In the genomic region with DNA sequence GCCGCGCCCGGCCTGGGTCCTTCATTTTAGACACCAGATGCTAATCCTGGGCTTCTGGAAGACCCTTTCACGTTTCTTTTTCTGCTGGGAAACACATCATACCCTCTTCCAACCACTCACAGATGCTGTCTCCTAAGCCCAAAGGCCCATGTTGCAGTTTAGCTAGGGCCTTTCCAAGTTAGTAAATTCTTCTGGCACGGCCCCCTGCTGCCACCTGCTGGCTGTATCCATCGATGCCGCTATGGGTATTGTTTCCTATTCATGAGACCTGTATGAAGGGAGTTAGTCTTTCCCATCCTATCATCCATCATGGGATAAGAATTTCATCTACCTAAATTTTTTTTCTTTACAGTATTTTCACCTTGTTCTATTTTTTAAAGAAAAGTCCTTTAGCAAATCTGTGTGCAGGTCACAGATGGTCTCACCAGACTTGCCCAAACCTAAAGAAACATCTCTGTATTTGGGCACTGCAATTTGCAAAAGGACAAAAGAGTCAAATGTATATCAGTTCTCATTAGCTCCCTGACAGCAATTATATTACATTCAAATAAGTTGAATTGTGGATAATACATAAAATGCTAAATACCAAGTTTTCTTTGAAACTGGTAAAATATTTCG, we compare ENCODE assay signal across 8 cellular contexts. TPM values are rescaled to one million over a fixed set of nuclear protein-coding genes. Genes with fewer than 3 reads are reported as not detected.
A peak's percentile ranks its signal among the peaks of the same experiment; 100 is the strongest.
DNase-seq lines count a peak whose midpoint lies in the region; ATAC-seq and TF ChIP-seq lines count a peak whose summit lies in the region.

No MANE protein-coding gene starts in this region.

- no peak overlapping the region for H3K4me3 ChIP-seq in BJ (ENCODE audit: low read depth, low read length)
- H3K4me3 ChIP-seq in WI38 (ENCODE audit: low read depth, low read length): no peak overlapping the region
- H3K4me3 ChIP-seq in breast epithelium: no peak overlapping the region
- no peak overlapping the region for H3K4me3 ChIP-seq in kidney epithelial cell (ENCODE audit: low read depth, low read length)

- H3K9me3 ChIP-seq in breast epithelium: no peaks in the 10 kb centered on the region

- intact Hi-C loops in breast epithelium (cut with DNase I; ENCODE audit: low total_unique reads): no loop called here

- CTCF ChIA-PET in BJ (lab: Yijun Ruan, JAX): interaction anchor here (0.6 to 4.6 kb wide), 13 partner anchors 23 to 415 kb away, joined by 3 to 54 read pairs (median 4); a partner anchor contains a TSS

- TF ChIP-seq CTCF in BJ (IDR thresholded peaks at IDR 0.05; ENCODE audit: insufficient read depth, low read depth, low read length) (peak; percentile 72), WI38 (IDR thresholded peaks at IDR 0.05; ENCODE audit: low read depth, low read length) (peak; percentile 79), breast epithelium (IDR thresholded peaks at IDR 0.05) (peak; percentile 39 to 63 (median 54)), kidney epithelial cell (IDR thresholded peaks at IDR 0.05; ENCODE audit: insufficient read depth, low read length, poor library complexity, severe bottlenecking) (peak; percentile 78)

- peak; percentile 76 for ATAC-seq in GM19438 (IDR thresholded peaks at IDR 0.05; ENCODE audit: low read depth, unreplicated experiment)
- no peak for ATAC-seq in GM19397 (IDR thresholded peaks at IDR 0.05; ENCODE audit: unreplicated experiment)

- POLR2A ChIA-PET in BJ (lab: Charles Lee): no interaction called here

- H3K4me1 ChIP-seq in breast epithelium: no peaks in the 10 kb centered on the region

- no peak for TF ChIP-seq POLR2A in breast epithelium (IDR thresholded peaks at IDR 0.05)

- H3K36me3 ChIP-seq in BJ (ENCODE audit: control insufficient read depth, insufficient read depth, low read length) (no peaks in the 10 kb centered on the region), breast epithelium (no peaks in the 10 kb centered on the region), kidney epithelial cell (ENCODE audit: control insufficient read depth, insufficient read depth, low read length) (no peaks in the 10 kb centered on the region)

- H3K27me3 ChIP-seq in BJ (ENCODE audit: control insufficient read depth, insufficient read depth, low read length): no peaks in the 10 kb centered on the region
- H3K27me3 ChIP-seq in breast epithelium: peaks cover 0 to 13% of the 10 kb centered on the region in 2 donors
- H3K27me3 ChIP-seq in kidney epithelial cell (ENCODE audit: control insufficient read depth, insufficient read depth, low read length): no peaks in the 10 kb centered on the region

- H3K27ac ChIP-seq in breast epithelium: no peak overlapping the region

- DNase-seq in BJ (ENCODE audit: low read depth): no peak
- DNase-seq in NCI-H2081 (lab: John Stamatoyannopoulos, UW): peak; percentile 57 to 70
- DNase-seq in breast epithelium (ENCODE audit: low spot score in 2 of 2): peak; percentile 68 to 72
- DNase-seq in kidney epithelial cell (ENCODE audit: low read depth): no peak
- DNase-seq in stimulated activated CD4-positive, alpha-beta T cell treated with anti-CD3 and anti-CD28 coated beads, Interleukin-2, amount 100 ng/mL, for 48 hours: peak; percentile 62 to 75

RNA-seq across cellular contexts. Expression of a gene that starts 37.8 kb away (rescaled TPM):
- polyA plus RNA-seq in BJ (2011; rRNA removed): 21.5 and 21.6 TPM in 2 replicates
- polyA minus RNA-seq in BJ (2011; rRNA and poly(A)+ RNA removed): 44.1 and 78.6 TPM in 2 replicates
- total RNA-seq in breast epithelium: 10 to 100 TPM in 2 of 3 donors, 1 to 10 TPM in 1; 1.6 to 28.1 (median 12.8) TPM
- 9.8 and 12.3 TPM in 2 replicates for total RNA-seq in kidney epithelial cell

RNA-seq across cellular contexts. Expression of a gene that starts 40.2 kb away (rescaled TPM):
- 7.4 and 10.8 TPM in 2 replicates for polyA plus RNA-seq in BJ (2011; rRNA removed)
- polyA minus RNA-seq in BJ (2011; rRNA and poly(A)+ RNA removed): 5.2 and 5.9 TPM in 2 replicates
- total RNA-seq in breast epithelium: 10 to 100 TPM; 11.8 to 13.8 (median 12.5) TPM
- 15.3 and 15.6 TPM in 2 replicates for total RNA-seq in kidney epithelial cell

Comparison
In these comparisons a context has a peak if more than half of its experiments do, and no peak if none do; other contexts are left out.
1. DNase-seq: peak in NCI-H2081 (2 of 2), breast epithelium (2 of 2) and stimulated activated CD4-positive, alpha-beta T cell treated with anti-CD3 and anti-CD28 coated beads, Interleukin-2, amount 100 ng/mL, for 48 hours (2 of 2); none in BJ (single experiment) and kidney epithelial cell (single experiment).
2. Peak in every context shown above with its lines, with median percentiles within 50 percentile points of each other: CTCF ChIP-seq.